8 cellular contexts compared by ENCODE assay signal in the genomic region with DNA sequence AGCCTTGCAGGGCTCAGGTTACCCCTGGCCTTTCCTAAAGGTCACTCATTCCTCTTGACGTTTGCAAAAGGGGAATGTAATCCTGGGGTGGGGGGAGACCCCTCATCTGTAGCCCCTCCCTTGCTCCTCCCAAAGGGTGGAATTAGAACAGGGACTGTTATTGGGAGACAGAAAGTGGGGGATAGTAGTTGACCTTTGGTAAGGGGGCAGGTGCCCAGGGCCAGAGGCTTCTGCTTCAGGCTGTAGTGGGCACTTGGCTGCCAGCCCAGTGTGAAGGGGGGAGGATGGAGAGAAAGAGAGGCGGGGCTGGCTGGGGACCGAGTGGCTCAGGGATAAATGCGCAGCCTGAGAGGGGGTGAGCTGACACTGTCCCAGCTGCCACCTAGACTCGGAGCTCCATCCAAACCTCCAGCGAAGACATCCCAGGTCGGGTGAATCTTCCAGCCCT. TPM values are rescaled to one million over a fixed set of nuclear protein-coding genes. Genes with fewer than 3 reads are reported as not detected.
A peak's percentile ranks its signal among the peaks of the same experiment; 100 is the strongest.
DNase-seq lines count a peak whose midpoint lies in the region; ATAC-seq, FAIRE-seq and TF ChIP-seq lines count a peak whose summit lies in the region.

A gene (plus strand): TSS at position 363 of the 448 bp plus-strand sequence. CDS start 711 bp downstream, outside the sequence.

- intact Hi-C loops in dorsolateral prefrontal cortex (cut with DNase I) = no loop called here

- ATAC-seq in GM18868 (IDR thresholded peaks at IDR 0.05; ENCODE audit: unreplicated experiment) = no peak
- ATAC-seq in HG02588 (IDR thresholded peaks at IDR 0.05; ENCODE audit: unreplicated experiment) = no peak
- ATAC-seq in GM21360 (IDR thresholded peaks at IDR 0.05; ENCODE audit: unreplicated experiment) = no peak

- no peak for TF ChIP-seq CTCF in dorsolateral prefrontal cortex (IDR thresholded peaks at IDR 0.05 in 54 of 56, conservative IDR thresholded peaks at IDR 0.05 in 2 of 56; ENCODE audit: low read depth in 1 of 56, partially characterized antibody in 56 of 56)

- H3K27ac ChIP-seq in dorsolateral prefrontal cortex (peak within 1 kb of the TSS in 57 of 59 donors; percentile 11 to 98 (median 96)), muscle layer of duodenum (ENCODE audit: low read length) (peak within 1 kb of the TSS; percentile 79)

- no peak for TF ChIP-seq POLR2A in GM12891 (IDR thresholded peaks at IDR 0.05; ENCODE audit: low read depth, low read length)

- peaks cover 15 to 28% of the 10 kb centered on the region in 2 donors for H3K4me1 ChIP-seq in muscle layer of duodenum (ENCODE audit: control insufficient read depth in 1 of 2, insufficient read depth in 2 of 2, low read length in 2 of 2)

- H3K4me3 ChIP-seq in dorsolateral prefrontal cortex (peak within 1 kb of the TSS; percentile 19 to 98 (median 91)), muscle layer of duodenum (ENCODE audit: low read depth in 1 of 2, low read length in 2 of 2) (peak within 1 kb of the TSS; percentile 44 to 97)

- no peak for DNase-seq in GM12891 (ENCODE audit: insufficient read length, low spot score)
- DNase-seq in NCI-H748 (lab: John Stamatoyannopoulos, UW; ENCODE audit: unreplicated experiment) = peak; percentile 57
- no peak for DNase-seq in dorsolateral prefrontal cortex
- DNase-seq in cerebellum (ENCODE audit: low spot score) = no peak

- H3K36me3 ChIP-seq in muscle layer of duodenum (ENCODE audit: control insufficient read depth in 1 of 2, insufficient read depth in 2 of 2, low read length in 2 of 2) = peaks cover 5 to 10% of the 10 kb centered on the region in 2 donors

- H3K27me3 ChIP-seq in dorsolateral prefrontal cortex = peaks cover 0 to 3% (median 0%) of the 10 kb centered on the region in 45 donors
- no peaks in the 10 kb centered on the region for H3K27me3 ChIP-seq in muscle layer of duodenum (ENCODE audit: low read depth, low read length)

- FAIRE-seq in GM12891 (lab: Jason Lieb, UNC) = peak; percentile 76

- no peaks in the 10 kb centered on the region for H3K9me3 ChIP-seq in muscle layer of duodenum (ENCODE audit: control insufficient read depth in 1 of 2, low read length in 2 of 2)

TF ChIP-seq in GM12891, 5 proteins besides CTCF, POLR2A, EP300 and RAD21:
- TF ChIP-seq TAF1 (IDR thresholded peaks at IDR 0.05; ENCODE audit: low read depth, low read length) (no peak), PAX5 (IDR thresholded peaks at IDR 0.05; ENCODE audit: insufficient read depth, low read length, severe bottlenecking) (no peak)

RNA-seq across cellular contexts. Expression of the gene that starts here (rescaled TPM):
- polyA plus RNA-seq in GM12891 (2012; ENCODE audit: low read depth, missing spikeins) = 38.5 TPM
- 10 to 100 TPM in 8 of 120 experiments, 1 to 10 TPM in 112; 1.4 to 20.7 (median 5.6) TPM for total RNA-seq in dorsolateral prefrontal cortex
- total RNA-seq in cerebellum = 3.3 TPM
